24 cellular contexts compared by ENCODE assay signal in the genomic region with DNA sequence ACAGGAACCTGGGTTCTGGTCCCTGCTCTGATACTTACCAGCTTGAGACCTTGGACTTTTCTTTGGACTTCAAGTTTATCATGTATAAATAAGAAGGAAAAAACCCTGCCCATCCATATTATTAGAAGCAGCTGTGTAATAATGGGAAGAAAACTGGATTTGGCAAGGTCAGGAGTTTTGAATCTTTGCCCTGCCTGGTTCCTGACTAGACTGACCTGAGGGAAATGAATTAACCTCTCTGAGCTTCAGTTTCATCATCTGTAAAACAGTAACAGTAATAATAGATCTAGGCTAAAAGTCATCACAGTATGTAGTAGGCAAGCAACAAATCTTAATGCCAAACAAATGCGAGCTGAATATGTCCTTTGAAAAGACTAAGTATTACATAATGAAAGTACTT.
DNase-seq lines count a peak whose midpoint lies in the region; ATAC-seq, FAIRE-seq and TF ChIP-seq lines count a peak whose summit lies in the region.
"Had no signal": no experiment of that assay in that cellular context is flagged by ENCODE, and none has a peak within 500 bp of the region (broad histone marks: within the 10 kb centered on the region; RNA-seq: fewer than 3 reads in every experiment).

No MANE protein-coding gene starts in this region.

- H3K4me3 ChIP-seq in K562 (no peak overlapping the region), fibroblast of mammary gland (ENCODE audit: control insufficient read depth, low read depth, low read length) (no peak overlapping the region), gastroesophageal sphincter (no peak overlapping the region)
- H3K4me3 ChIP-seq: GM12878, GM23248 had no signal

- TF ChIP-seq POLR2A in K562 (conservative IDR thresholded peaks at IDR 0.05) (no peak), gastroesophageal sphincter (IDR thresholded peaks at IDR 0.05) (no peak)

- H3K4me2 ChIP-seq in K562 (ENCODE audit: insufficient read depth, low read length) = no peak overlapping the region

- TF ChIP-seq CTCF in AG09319 (IDR thresholded peaks at IDR 0.05; ENCODE audit: low read depth, low read length) (no peak), K562 (IDR thresholded peaks at IDR 0.05 in 2 of 3, conservative IDR thresholded peaks at IDR 0.05 in 1 of 3; ENCODE audit: insufficient read depth in 2 of 3, low read depth in 1 of 3, low read length in 3 of 3) (no peak), fibroblast of mammary gland (conservative IDR thresholded peaks at IDR 0.05; ENCODE audit: control insufficient read depth, insufficient read depth, low read depth, low read length) (no peak), gastroesophageal sphincter (IDR thresholded peaks at IDR 0.05) (no peak)

- intact Hi-C loops in K562 (cut with micrococcal nuclease) = no loop called here

- H3K36me3 ChIP-seq in K562 (ENCODE audit: control insufficient read depth, insufficient read depth, low read length) (no peaks in the 10 kb centered on the region), gastroesophageal sphincter (no peaks in the 10 kb centered on the region)

- peak overlapping the region; percentile 62 for H2AFZ ChIP-seq in K562 (ENCODE audit: low read depth, low read length)
- H2AFZ ChIP-seq: GM23248 had no signal

- TF ChIP-seq EP300 in K562 (IDR thresholded peaks at IDR 0.05; ENCODE audit: low read length) (no peak), gastroesophageal sphincter (IDR thresholded peaks at IDR 0.05) (no peak)

- no peaks in the 10 kb centered on the region for H3K27me3 ChIP-seq in K562 (ENCODE audit: control insufficient read depth in 2 of 2, insufficient read depth in 2 of 2, low read length in 2 of 2)
- no peaks in the 10 kb centered on the region for H3K27me3 ChIP-seq in gastroesophageal sphincter

- no peaks in the 10 kb centered on the region for H4K20me1 ChIP-seq in K562 (replicated peaks; ENCODE audit: control insufficient read depth, insufficient read depth, low read length)

- H3K4me1 ChIP-seq in K562 (replicated peaks in 1 of 2; ENCODE audit: control insufficient read depth in 2 of 2, insufficient read depth in 2 of 2, low read length in 2 of 2) (no peaks in the 10 kb centered on the region), gastroesophageal sphincter (no peaks in the 10 kb centered on the region)

- no peaks in the 10 kb centered on the region for H3K9me3 ChIP-seq in K562 (replicated peaks; ENCODE audit: control insufficient read depth, insufficient read depth, low read depth, low read length)
- H3K9me3 ChIP-seq in gastroesophageal sphincter = no peaks in the 10 kb centered on the region

- H3K9ac ChIP-seq in K562 (ENCODE audit: insufficient read depth in 1 of 2, low read depth in 2 of 2, low read length in 2 of 2) = no peak overlapping the region
- H3K9ac ChIP-seq: GM23248 had no signal

- in situ Hi-C loops in K562 (cut with MboI) = no loop called here

- ATAC-seq in K562 (no peak), gastroesophageal sphincter (no peak)
- ATAC-seq: GM12878, HCT116 had no signal

- no peak overlapping the region for H3K27ac ChIP-seq in K562 (ENCODE audit: extremely low read depth, low read depth, low read length)
- H3K27ac ChIP-seq in gastroesophageal sphincter = no peak overlapping the region
- H3K27ac ChIP-seq: 22Rv1, GM23248 had no signal

- FAIRE-seq in K562 (lab: Jason Lieb, UNC) = no peak
- FAIRE-seq: A204.1, G401.6, GM12878, GM19239, H1 had no signal

- POLR2A ChIA-PET in K562 (lab: Yijun Ruan, JAX) = interaction anchor here (0.6 to 3.4 kb wide), 4 partner anchors 9 to 169 kb away, joined by 3 to 9 read pairs (median 4); no protein-coding TSS in a partner anchor

- no peak for TF ChIP-seq RAD21 in K562 (CRISPR knock-in tag; conservative IDR thresholded peaks at IDR 0.05 in 1 of 2, IDR thresholded peaks at IDR 0.05 in 1 of 2)

- CTCF ChIA-PET in K562 (lab: Yijun Ruan, JAX; ENCODE audit: low intra/inter-chr PET ratio) = no interaction called here

- no peaks in the 10 kb centered on the region for H3K9me1 ChIP-seq in K562 (ENCODE audit: control insufficient read depth, insufficient read depth, low read length)

- no peaks in the 10 kb centered on the region for H3K79me2 ChIP-seq in K562 (ENCODE audit: control insufficient read depth, insufficient read depth, low read length)

- DNase-seq in AG09319 (ENCODE audit: extremely low read depth, low read depth) = peak; percentile 36
- no peak for DNase-seq in K562 (ENCODE audit: extremely low read depth in 1 of 4, low spot score in 3 of 4)
- DNase-seq in fibroblast of mammary gland (ENCODE audit: low read depth) = peak; percentile 37
- peak; percentile 44 for DNase-seq in fibroblast of the conjunctiva (ENCODE audit: low read depth)
- no peak for DNase-seq in D341Med (ENCODE audit: low spot score)
- DNase-seq in activated CD4-positive, CD25-positive, alpha-beta regulatory T cell treated with anti-CD3 and anti-CD28 coated beads, Interleukin-2, amount 50 U/mL, for 72 hours = no peak
- DNase-seq in mucosa of gallbladder (ENCODE audit: low spot score) = no peak
- DNase-seq: C1 segment of cervical spinal cord; Calu3; CD4-positive, alpha-beta memory T cell; COR-L47; DMS153; DND-41; GM23248; H9; HFFc6 had no signal

- WGBS in K562 (ENCODE audit: insufficient coverage, low coverage, missing lambda C conversion rate) = 27% methylated on average over 1 of the region's 1 CpG
- 45 to 80% methylated on average over 1 of the region's 1 CpG for WGBS in gastroesophageal sphincter (ENCODE audit: low coverage in 1 of 2), 2 donors

- BruUV-seq in K562 (replicated peaks; lab: Mats Ljungman, UMichigan) = no TSS peak

TF ChIP-seq in K562, 482 proteins besides CTCF, POLR2A, EP300 and RAD21 (continues in another document):
- TF ChIP-seq, protein P1, sequence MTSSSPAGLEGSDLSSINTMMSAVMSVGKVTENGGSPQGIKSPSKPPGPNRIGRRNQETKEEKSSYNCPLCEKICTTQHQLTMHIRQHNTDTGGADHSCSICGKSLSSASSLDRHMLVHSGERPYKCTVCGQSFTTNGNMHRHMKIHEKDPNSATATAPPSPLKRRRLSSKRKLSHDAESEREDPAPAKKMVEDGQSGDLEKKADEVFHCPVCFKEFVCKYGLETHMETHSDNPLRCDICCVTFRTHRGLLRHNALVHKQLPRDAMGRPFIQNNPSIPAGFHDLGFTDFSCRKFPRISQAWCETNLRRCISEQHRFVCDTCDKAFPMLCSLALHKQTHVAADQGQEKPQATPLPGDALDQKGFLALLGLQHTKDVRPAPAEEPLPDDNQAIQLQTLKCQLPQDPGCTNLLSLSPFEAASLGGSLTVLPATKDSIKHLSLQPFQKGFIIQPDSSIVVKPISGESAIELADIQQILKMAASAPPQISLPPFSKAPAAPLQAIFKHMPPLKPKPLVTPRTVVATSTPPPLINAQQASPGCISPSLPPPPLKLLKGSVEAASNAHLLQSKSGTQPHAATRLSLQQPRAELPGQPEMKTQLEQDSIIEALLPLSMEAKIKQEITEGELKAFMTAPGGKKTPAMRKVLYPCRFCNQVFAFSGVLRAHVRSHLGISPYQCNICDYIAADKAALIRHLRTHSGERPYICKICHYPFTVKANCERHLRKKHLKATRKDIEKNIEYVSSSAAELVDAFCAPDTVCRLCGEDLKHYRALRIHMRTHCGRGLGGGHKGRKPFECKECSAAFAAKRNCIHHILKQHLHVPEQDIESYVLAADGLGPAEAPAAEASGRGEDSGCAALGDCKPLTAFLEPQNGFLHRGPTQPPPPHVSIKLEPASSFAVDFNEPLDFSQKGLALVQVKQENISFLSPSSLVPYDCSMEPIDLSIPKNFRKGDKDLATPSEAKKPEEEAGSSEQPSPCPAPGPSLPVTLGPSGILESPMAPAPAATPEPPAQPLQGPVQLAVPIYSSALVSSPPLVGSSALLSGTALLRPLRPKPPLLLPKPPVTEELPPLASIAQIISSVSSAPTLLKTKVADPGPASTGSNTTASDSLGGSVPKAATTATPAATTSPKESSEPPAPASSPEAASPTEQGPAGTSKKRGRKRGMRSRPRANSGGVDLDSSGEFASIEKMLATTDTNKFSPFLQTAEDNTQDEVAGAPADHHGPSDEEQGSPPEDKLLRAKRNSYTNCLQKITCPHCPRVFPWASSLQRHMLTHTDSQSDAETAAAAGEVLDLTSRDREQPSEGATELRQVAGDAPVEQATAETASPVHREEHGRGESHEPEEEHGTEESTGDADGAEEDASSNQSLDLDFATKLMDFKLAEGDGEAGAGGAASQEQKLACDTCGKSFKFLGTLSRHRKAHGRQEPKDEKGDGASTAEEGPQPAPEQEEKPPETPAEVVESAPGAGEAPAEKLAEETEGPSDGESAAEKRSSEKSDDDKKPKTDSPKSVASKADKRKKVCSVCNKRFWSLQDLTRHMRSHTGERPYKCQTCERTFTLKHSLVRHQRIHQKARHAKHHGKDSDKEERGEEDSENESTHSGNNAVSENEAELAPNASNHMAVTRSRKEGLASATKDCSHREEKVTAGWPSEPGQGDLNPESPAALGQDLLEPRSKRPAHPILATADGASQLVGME (CRISPR knock-in tag; IDR thresholded peaks at IDR 0.05) = no peak
- TF ChIP-seq, protein P2, sequence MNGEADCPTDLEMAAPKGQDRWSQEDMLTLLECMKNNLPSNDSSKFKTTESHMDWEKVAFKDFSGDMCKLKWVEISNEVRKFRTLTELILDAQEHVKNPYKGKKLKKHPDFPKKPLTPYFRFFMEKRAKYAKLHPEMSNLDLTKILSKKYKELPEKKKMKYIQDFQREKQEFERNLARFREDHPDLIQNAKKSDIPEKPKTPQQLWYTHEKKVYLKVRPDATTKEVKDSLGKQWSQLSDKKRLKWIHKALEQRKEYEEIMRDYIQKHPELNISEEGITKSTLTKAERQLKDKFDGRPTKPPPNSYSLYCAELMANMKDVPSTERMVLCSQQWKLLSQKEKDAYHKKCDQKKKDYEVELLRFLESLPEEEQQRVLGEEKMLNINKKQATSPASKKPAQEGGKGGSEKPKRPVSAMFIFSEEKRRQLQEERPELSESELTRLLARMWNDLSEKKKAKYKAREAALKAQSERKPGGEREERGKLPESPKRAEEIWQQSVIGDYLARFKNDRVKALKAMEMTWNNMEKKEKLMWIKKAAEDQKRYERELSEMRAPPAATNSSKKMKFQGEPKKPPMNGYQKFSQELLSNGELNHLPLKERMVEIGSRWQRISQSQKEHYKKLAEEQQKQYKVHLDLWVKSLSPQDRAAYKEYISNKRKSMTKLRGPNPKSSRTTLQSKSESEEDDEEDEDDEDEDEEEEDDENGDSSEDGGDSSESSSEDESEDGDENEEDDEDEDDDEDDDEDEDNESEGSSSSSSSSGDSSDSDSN (IDR thresholded peaks at IDR 0.05; ENCODE audit: borderline replicate concordance in 1 of 2, low read depth in 2 of 2, low read length in 2 of 2) = no peak
- TF ChIP-seq POLR3G (IDR thresholded peaks at IDR 0.05; ENCODE audit: extremely low read depth, insufficient read length, insufficient replicate concordance) (no peak), RBFOX2 (IDR thresholded peaks at IDR 0.05; ENCODE audit: low read depth, low read length) (no peak), SRSF7 (optimal IDR thresholded peaks at IDR 0.05; ENCODE audit: low read depth, low read length) (no peak), CCNT2 (IDR thresholded peaks at IDR 0.05; ENCODE audit: borderline replicate concordance, extremely low read depth, insufficient read length, low read depth, low read length) (no peak), MEF2D (tag; conservative IDR thresholded peaks at IDR 0.05; ENCODE audit: low read depth) (no peak), CBX2 (IDR thresholded peaks at IDR 0.05; ENCODE audit: insufficient read depth, low read length, poor library complexity, severe bottlenecking) (no peak)

Comparison
In these comparisons a context has a peak if more than half of its experiments do, and no peak if none do; other contexts are left out.
1. DNase-seq: peak in AG09319 (single experiment), fibroblast of mammary gland (single experiment) and fibroblast of the conjunctiva (single experiment); none in K562 (0 of 4), D341Med (single experiment), activated CD4-positive, CD25-positive, alpha-beta regulatory T cell treated with anti-CD3 and anti-CD28 coated beads, Interleukin-2, amount 50 U/mL, for 72 hours (single experiment) and mucosa of gallbladder (single experiment).